Comparison of ENCODE assay signal across 8 cellular contexts in genomic region chr6:52399511-52400315, GRCh38. TPM values are rescaled to one million over a fixed set of nuclear protein-coding genes. Genes with fewer than 3 reads are reported as not detected.
DNase-seq lines count a peak whose midpoint lies in the region; ATAC-seq and TF ChIP-seq lines count a peak whose summit lies in the region.

No MANE protein-coding gene starts in this region.

- no peaks in the 10 kb centered on the region; the same call in 1 of the 2 replicates for H3K9me3 ChIP-seq in AG04450 (ENCODE audit: control insufficient read depth, insufficient read depth, low read length)
- H3K9me3 ChIP-seq in OCI-LY7 (ENCODE audit: low read length): no peaks in the 10 kb centered on the region
- no peaks in the 10 kb centered on the region for H3K9me3 ChIP-seq in ascending aorta
- no peaks in the 10 kb centered on the region for H3K9me3 ChIP-seq in hepatocyte (ENCODE audit: low read depth)

- no peak overlapping the region for H3K27ac Mint-ChIP-seq in stimulated activated naive B cell treated with anti-CD40 and anti-IgM and Interleukin-4, amounts not matched to agents 10 μg/mL and 1 μg/mL and 100 μg/mL, for 72 hours

- peaks cover 19 to 34% of the 10 kb centered on the region in 2 donors for H3K4me1 Mint-ChIP-seq in stimulated activated naive B cell treated with anti-CD40 and anti-IgM and Interleukin-4, amounts not matched to agents 10 μg/mL and 1 μg/mL and 100 μg/mL, for 72 hours

- 33% methylated on average over 3 of the region's 3 CpGs for WGBS in hepatocyte (ENCODE audit: low lambda C conversion rate, missing lambda C conversion rate)

- CTCF ChIA-PET in AG04450 (lab: Charles Lee) (interaction anchor here (0.5 to 10.9 kb wide), 46 partner anchors 9 to 472 kb away, joined by 3 to 214 read pairs (median 4); partner anchors contain the start of gene MCM3), OCI-LY7 (lab: Charles Lee; ENCODE audit: unreplicated experiment) (interaction anchor here (1.0 kb wide), 2 partner anchors 113 to 114 kb away, joined by 3 to 5 read pairs; no protein-coding TSS in a partner anchor)

- H3K9me2 ChIP-seq in OCI-LY7 (ENCODE audit: insufficient read depth, low read length) (no peaks in the 10 kb centered on the region), hepatocyte (replicated peaks; ENCODE audit: insufficient read depth) (no peaks in the 10 kb centered on the region)

- H3K4me1 ChIP-seq in OCI-LY7 (ENCODE audit: insufficient read depth, low read length, poor library complexity, severe bottlenecking): peaks cover 7% of the 10 kb centered on the region
- no peaks in the 10 kb centered on the region for H3K4me1 ChIP-seq in ascending aorta
- no peaks in the 10 kb centered on the region for H3K4me1 ChIP-seq in hepatocyte (ENCODE audit: insufficient read depth)

- H3K9me3 Mint-ChIP-seq in stimulated activated naive B cell treated with anti-CD40 and anti-IgM and Interleukin-4, amounts not matched to agents 10 μg/mL and 1 μg/mL and 100 μg/mL, for 72 hours: no peaks in the 10 kb centered on the region

- POLR2A ChIA-PET in AG04450 (lab: Yijun Ruan, JAX): interaction anchor here (0.6 to 1.0 kb wide), 2 partner anchors 38 to 243 kb away, joined by 3 to 4 read pairs; partner anchors contain the start of gene PAQR8
- POLR2A ChIA-PET in OCI-LY7 (lab: Charles Lee): interaction anchor here (0.6 to 7.9 kb wide), 5 partner anchors 8 to 764 kb away, joined by 3 to 56 read pairs (median 3); partner anchors contain the start of gene MCM3

- ATAC-seq in stimulated activated naive B cell treated with anti-CD40 and anti-IgM and Interleukin-4, amounts not matched to agents 10 μg/mL and 1 μg/mL and 100 μg/mL, for 72 hours (replicated peaks): peak; percentile 42 to 44

- TF ChIP-seq CTCF in AG04450 (IDR thresholded peaks at IDR 0.05; ENCODE audit: low read depth, low read length) (peak; percentile 95), GM06990 (IDR thresholded peaks at IDR 0.05; ENCODE audit: insufficient read depth, low read length, poor library complexity, severe bottlenecking) (peak; percentile 83), OCI-LY7 (conservative IDR thresholded peaks at IDR 0.05; ENCODE audit: low read length) (peak; percentile 98), ascending aorta (IDR thresholded peaks at IDR 0.05) (peak; percentile 58 to 79 (median 75)), hepatocyte (IDR thresholded peaks at IDR 0.05; ENCODE audit: poor library complexity) (peak; percentile 85)

- H3K36me3 Mint-ChIP-seq in stimulated activated naive B cell treated with anti-CD40 and anti-IgM and Interleukin-4, amounts not matched to agents 10 μg/mL and 1 μg/mL and 100 μg/mL, for 72 hours: peaks cover 11 to 12% of the 10 kb centered on the region in 2 donors

- H3K27me3 ChIP-seq in AG04450 (ENCODE audit: control insufficient read depth, insufficient read depth, low read length) (no peaks in the 10 kb centered on the region), GM06990 (replicated peaks; ENCODE audit: control insufficient read depth, insufficient read depth, low read length) (no peaks in the 10 kb centered on the region), ascending aorta (no peaks in the 10 kb centered on the region), hepatocyte (no peaks in the 10 kb centered on the region)

- no peak overlapping the region for H3K27ac ChIP-seq in AG04450 (ENCODE audit: low read depth, low read length)
- no peak overlapping the region for H3K27ac ChIP-seq in OCI-LY7 (ENCODE audit: low read depth, low read length, poor library complexity, severe bottlenecking)
- no peak overlapping the region for H3K27ac ChIP-seq in ascending aorta
- peak overlapping the region; percentile 42 for H3K27ac ChIP-seq in hepatocyte

- no peak overlapping the region for H3K4me3 ChIP-seq in AG04450 (ENCODE audit: low read depth, low read length)
- no peak overlapping the region for H3K4me3 ChIP-seq in GM06990 (replicated peaks; ENCODE audit: low read depth, low read length)
- no peak overlapping the region for H3K4me3 ChIP-seq in OCI-LY7 (ENCODE audit: low read depth, low read length, poor library complexity, severe bottlenecking)
- no peak overlapping the region for H3K4me3 ChIP-seq in ascending aorta
- no peak overlapping the region for H3K4me3 ChIP-seq in hepatocyte

- no peaks in the 10 kb centered on the region for H3K27me3 Mint-ChIP-seq in stimulated activated naive B cell treated with anti-CD40 and anti-IgM and Interleukin-4, amounts not matched to agents 10 μg/mL and 1 μg/mL and 100 μg/mL, for 72 hours

- H4K20me1 ChIP-seq in OCI-LY7 (ENCODE audit: insufficient read depth, low read length) (no peaks in the 10 kb centered on the region), hepatocyte (ENCODE audit: insufficient read depth, poor library complexity, severe bottlenecking) (no peaks in the 10 kb centered on the region)

- H3K4me2 ChIP-seq in OCI-LY7 (ENCODE audit: low read length) (no peak overlapping the region), hepatocyte (no peak overlapping the region)

- H3K36me3 ChIP-seq in GM06990 (ENCODE audit: control insufficient read depth, insufficient read depth, low read length) (peaks cover 5% of the 10 kb centered on the region), OCI-LY7 (ENCODE audit: insufficient read depth, low read length) (no peaks in the 10 kb centered on the region), ascending aorta (peaks cover 0 to 12% of the 10 kb centered on the region in 2 donors), hepatocyte (replicated peaks; ENCODE audit: insufficient read depth, low read depth) (no peaks in the 10 kb centered on the region)

- no peak overlapping the region for H3K4me3 Mint-ChIP-seq in stimulated activated naive B cell treated with anti-CD40 and anti-IgM and Interleukin-4, amounts not matched to agents 10 μg/mL and 1 μg/mL and 100 μg/mL, for 72 hours

- H3K79me2 ChIP-seq in OCI-LY7 (ENCODE audit: insufficient read depth, low read depth, low read length): no peaks in the 10 kb centered on the region
- H3K79me2 ChIP-seq in hepatocyte: peaks cover 41% of the 10 kb centered on the region

- DNase-seq in AG04450 (ENCODE audit: low read depth, low spot score) (no peak), GM06990 (ENCODE audit: extremely low read depth, insufficient read length) (no peak), HT1080 (ENCODE audit: low read depth) (peak; percentile 65), OCI-LY7 (ENCODE audit: low spot score) (peak; percentile 64), ascending aorta (ENCODE audit: low spot score in 2 of 2) (no peak), hepatocyte (ENCODE audit: low spot score) (peak; percentile 77), HuH-7.5 (ENCODE audit: low spot score) (no peak)
- no peak for DNase-seq in stimulated activated naive B cell treated with anti-CD40 and anti-IgM and Interleukin-4, amounts not matched to agents 10 μg/mL and 1 μg/mL and 100 μg/mL, for 72 hours

- no TSS peak for BruUV-seq in OCI-LY7 (replicated peaks; lab: Mats Ljungman, UMichigan)

- intact Hi-C loops in OCI-LY7 (cut with micrococcal nuclease; ENCODE audit: unreplicated experiment): loop anchor here (1.0 to 10.0 kb wide), 3 partner anchors 92 to 335 kb away; no protein-coding TSS in a partner anchor
- intact Hi-C loops in ascending aorta (cut with DNase I): loop anchor here (2.0 kb wide), 1 partner anchor 115 kb away; the partner anchor contains the start of gene MCM3

- H2AFZ ChIP-seq in OCI-LY7 (ENCODE audit: low read length): no peak overlapping the region
- no peak overlapping the region for H2AFZ ChIP-seq in hepatocyte

RNA-seq across cellular contexts. Expression of gene EFHC1, which starts 20.4 kb away (rescaled TPM):
- polyA plus RNA-seq in AG04450 (2011; rRNA removed) (43.3 and 59.8 TPM in 2 replicates), hepatocyte (18.3 and 18.8 TPM in 2 replicates)
- polyA minus RNA-seq in AG04450 (2011; rRNA and poly(A)+ RNA removed): 25.0 and 25.2 TPM in 2 replicates
- total RNA-seq in HT1080 (2014; rRNA removed; shearing (Covaris generic)): 10.2 and 13.6 TPM in 2 replicates
- 16.7 and 21.1 TPM in 2 replicates for polyA plus RNA-seq in HT1080 (2015; cell fraction: cytosol; rRNA removed)
- polyA plus RNA-seq in HT1080 (2015; cell fraction: nucleus; rRNA removed): 117 and 138 TPM in 2 replicates
- 20.7 and 24.8 TPM in 2 replicates for total RNA-seq in OCI-LY7 (2014; rRNA removed; shearing (Covaris generic))
- total RNA-seq in OCI-LY7 (2022) (20.7 and 30.3 TPM in 2 replicates), ascending aorta (7.3 TPM), hepatocyte (12.2 and 17.4 TPM in 2 replicates)

RNA-seq across cellular contexts. Expression of gene PAQR8, which starts 37.8 kb away (rescaled TPM):
- 4.2 and 4.6 TPM in 2 replicates for polyA plus RNA-seq in AG04450 (2011; rRNA removed)
- 4.6 and 5.3 TPM in 2 replicates for polyA minus RNA-seq in AG04450 (2011; rRNA and poly(A)+ RNA removed)
- 2.1 and 2.5 TPM in 2 replicates for total RNA-seq in HT1080 (2014; rRNA removed; shearing (Covaris generic))
- 4.2 and 4.6 TPM in 2 replicates for polyA plus RNA-seq in HT1080 (2015; cell fraction: cytosol; rRNA removed)
- polyA plus RNA-seq in HT1080 (2015; cell fraction: nucleus; rRNA removed): 2.6 TPM in 2 replicates
- 5.4 and 5.5 TPM in 2 replicates for total RNA-seq in OCI-LY7 (2014; rRNA removed; shearing (Covaris generic))
- 6.2 and 7.8 TPM in 2 replicates for total RNA-seq in OCI-LY7 (2022)
- total RNA-seq in ascending aorta: 6.1 TPM
- total RNA-seq in hepatocyte: 34.0 and 36.9 TPM in 2 replicates
- 20.3 and 20.8 TPM in 2 replicates for polyA plus RNA-seq in hepatocyte

Comparison
In these comparisons a context has a peak if more than half of its experiments do, and no peak if none do; other contexts are left out.
1. DNase-seq: peak in HT1080 (single experiment), OCI-LY7 (single experiment) and hepatocyte (single experiment); none in AG04450 (single experiment), GM06990 (single experiment), ascending aorta (0 of 2), stimulated activated naive B cell treated with anti-CD40 and anti-IgM and Interleukin-4, amounts not matched to agents 10 μg/mL and 1 μg/mL and 100 μg/mL, for 72 hours (single experiment) and HuH-7.5 (single experiment).
2. Peak in every context shown above with its lines, with median percentiles within 50 percentile points of each other: CTCF ChIP-seq.